8 cellular contexts compared by ENCODE assay signal in the genomic region with DNA sequence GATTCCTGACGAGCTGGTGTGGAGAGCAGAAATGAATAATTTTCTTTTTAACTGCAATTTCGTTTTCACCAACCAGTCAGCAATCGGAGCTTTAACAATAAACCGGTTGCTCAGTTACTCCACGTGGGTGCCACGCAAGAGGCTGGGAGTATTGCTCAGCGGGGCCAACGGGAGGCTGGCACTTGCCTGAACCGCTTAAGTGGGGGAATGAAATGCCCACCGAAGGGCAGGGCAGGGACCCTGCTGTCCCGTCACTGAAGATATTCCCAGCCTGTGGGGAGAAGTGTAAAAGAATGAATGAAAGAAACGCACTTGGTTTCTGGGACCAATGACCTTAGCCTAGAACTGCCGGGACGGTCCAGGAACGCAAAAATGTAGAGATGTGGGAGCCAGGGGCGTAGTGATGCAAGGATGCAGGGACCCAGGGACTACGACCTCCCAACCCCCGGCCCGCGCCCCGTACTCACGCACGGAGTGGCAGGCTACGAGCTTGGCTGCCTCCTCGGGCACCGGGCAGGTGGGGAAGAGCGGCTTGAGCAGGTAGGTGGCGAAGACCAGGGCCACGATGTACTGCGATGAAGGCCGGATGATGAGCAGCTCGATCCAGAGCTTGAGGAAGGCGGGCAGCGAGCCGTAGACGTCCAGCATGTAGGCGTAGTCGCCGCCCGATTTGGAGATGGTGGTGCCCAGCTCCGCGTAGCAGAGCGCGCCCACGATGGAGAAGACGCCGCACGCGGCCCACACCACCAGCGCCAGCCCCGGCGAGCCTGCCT.
DNase-seq lines count a peak whose midpoint lies in the region; ATAC-seq and TF ChIP-seq lines count a peak whose summit lies in the region.
"Not testable (repeated sequence)": the region's sequence is repeated elsewhere in the genome, so short reads cannot be mapped to it uniquely, and the experiment has no call there.

No MANE protein-coding gene starts in this region.

- DNase-seq in BJ (ENCODE audit: low read depth); Jurkat, Clone E6-1 (ENCODE audit: low read depth, low spot score); WTC11 (ENCODE audit: low spot score); body of pancreas: not testable (repeated sequence)
- peak; percentile 66 for DNase-seq in Right ventricle myocardium inferior (ENCODE audit: missing footprints)
- DNase-seq in stimulated activated CD4-positive, alpha-beta T cell treated with anti-CD3 and anti-CD28 coated beads, Interleukin-2, amount 100 ng/mL, for 4 hours (ENCODE audit: low read depth), result peak; percentile 31

- 5 to 9% methylated on average over 31 to 47 of the region's 52 CpGs for WGBS in body of pancreas, 2 donors

- H3K27me3 ChIP-seq in BJ (ENCODE audit: control insufficient read depth, insufficient read depth, low read length); body of pancreas; muscle layer of duodenum (ENCODE audit: low read depth, low read length): not testable (repeated sequence)

- H3K4me1 ChIP-seq in body of pancreas (peaks cover 41% of the 10 kb centered on the region), muscle layer of duodenum (ENCODE audit: control insufficient read depth in 1 of 2, insufficient read depth in 2 of 2, low read length in 2 of 2) (peaks cover 0 to 23% of the 10 kb centered on the region in 2 donors)

- not testable (repeated sequence) for TF ChIP-seq CTCF in BJ (IDR thresholded peaks at IDR 0.05; ENCODE audit: insufficient read depth, low read depth, low read length); WTC11 (IDR thresholded peaks at IDR 0.05); body of pancreas (IDR thresholded peaks at IDR 0.05)

- peak overlapping the region; percentile 90 for H3K4me3 Mint-ChIP-seq in WTC11

- not testable (repeated sequence) for H3K9me3 ChIP-seq in body of pancreas; muscle layer of duodenum (ENCODE audit: control insufficient read depth in 1 of 2, low read length in 2 of 2)

- H3K36me3 ChIP-seq in BJ (ENCODE audit: control insufficient read depth, insufficient read depth, low read length); body of pancreas (replicated peaks in 1 of 2; ENCODE audit: insufficient read depth in 1 of 2, low read depth in 2 of 2); muscle layer of duodenum (ENCODE audit: control insufficient read depth in 1 of 2, insufficient read depth in 2 of 2, low read length in 2 of 2): not testable (repeated sequence)

- peak overlapping the region; percentile 74 for H3K4me3 ChIP-seq in BJ (ENCODE audit: low read depth, low read length)
- H3K4me3 ChIP-seq in Jurkat, Clone E6-1 (ENCODE audit: low read length), result peak overlapping the region; percentile 71
- H3K4me3 ChIP-seq in body of pancreas, result peak overlapping the region in 1 of 2 donors; percentile 36
- peak overlapping the region; percentile 62 to 78 for H3K4me3 ChIP-seq in muscle layer of duodenum (ENCODE audit: low read depth in 1 of 2, low read length in 2 of 2)

- CTCF ChIA-PET in BJ (lab: Yijun Ruan, JAX), result interaction anchor here (1.0 kb wide), 1 partner anchor 36 kb away, joined by 3 read pairs; no protein-coding TSS in a partner anchor
- CTCF ChIA-PET in WTC11 (lab: Charles Lee), result not testable (repeated sequence)

- not testable (repeated sequence) for TF ChIP-seq POLR2A in body of pancreas (IDR thresholded peaks at IDR 0.05)

- not testable (repeated sequence) for H3K9me3 Mint-ChIP-seq in WTC11

- POLR2A ChIA-PET in BJ (lab: Charles Lee), result not testable (repeated sequence)
- POLR2A ChIA-PET in WTC11 (lab: Charles Lee), result interaction anchor here (0.6 kb wide), 1 partner anchor 1118 kb away, joined by 3 read pairs; no protein-coding TSS in a partner anchor

- H3K36me3 Mint-ChIP-seq in WTC11, result not testable (repeated sequence)

- not testable (repeated sequence) for H3K27ac Mint-ChIP-seq in WTC11

- not testable (repeated sequence) for H3K27me3 Mint-ChIP-seq in WTC11 (ENCODE audit: low read depth)

- intact Hi-C loops in body of pancreas (cut with DNase I), result not testable (repeated sequence)
- intact Hi-C loops in Right ventricle myocardium inferior (cut with DNase I), result loop anchor here (10.0 kb wide), 1 partner anchor 215 kb away; no protein-coding TSS in a partner anchor

- peaks cover 19% of the 10 kb centered on the region for H3K4me1 Mint-ChIP-seq in WTC11

- peak overlapping the region in 2 of 4 donors; percentile 76 to 85 for H3K27ac ChIP-seq in body of pancreas
- H3K27ac ChIP-seq in muscle layer of duodenum (ENCODE audit: low read length), result peak overlapping the region; percentile 56

- ATAC-seq in GM21576 (IDR thresholded peaks at IDR 0.05; ENCODE audit: unreplicated experiment) (peak; percentile 3), body of pancreas (peak; percentile 16)
- not testable (repeated sequence) for ATAC-seq in WTC11, Right ventricle myocardium inferior

TF ChIP-seq in WTC11, 78 proteins besides CTCF, POLR2A, EP300 and RAD21:
- TF ChIP-seq, protein P1, sequence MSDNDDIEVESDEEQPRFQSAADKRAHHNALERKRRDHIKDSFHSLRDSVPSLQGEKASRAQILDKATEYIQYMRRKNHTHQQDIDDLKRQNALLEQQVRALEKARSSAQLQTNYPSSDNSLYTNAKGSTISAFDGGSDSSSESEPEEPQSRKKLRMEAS (CRISPR knock-in tag; IDR thresholded peaks at IDR 0.05), result 0 out of 2 replicates have a peak, but pooled peaks have one; percentile 21
- peak; percentile 60; the same call in 1 of the 2 replicates for TF ChIP-seq GABPB1 (CRISPR knock-in tag; IDR thresholded peaks at IDR 0.05)
TF ChIP-seq in WTC11: peak in this region for 2; not testable (repeated sequence) for 76.
